Comparison of ENCODE assay signal across 8 cellular contexts in the genomic region with DNA sequence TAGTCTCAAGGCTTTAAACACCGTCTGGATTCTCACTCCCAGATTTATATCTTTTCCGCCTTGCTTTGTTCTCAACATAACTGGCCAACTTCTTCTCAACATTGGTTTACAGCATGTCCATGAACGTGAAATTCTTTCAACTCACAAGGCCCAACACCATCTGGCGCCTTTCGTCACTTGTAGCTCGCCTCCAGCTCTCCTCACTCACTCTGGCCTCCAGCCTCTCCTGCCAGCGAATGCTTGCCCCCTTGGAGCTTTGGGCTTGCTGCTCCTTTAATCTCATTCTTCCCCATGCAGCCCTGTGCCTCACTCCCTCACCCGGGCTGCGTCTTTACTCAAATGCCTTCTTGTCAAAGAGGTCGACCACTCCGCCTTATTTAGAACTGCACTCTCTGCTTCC.
"Had no signal": no experiment of that assay in that cellular context is flagged by ENCODE, and none has a peak within 500 bp of the region (broad histone marks: within the 10 kb centered on the region; RNA-seq: fewer than 3 reads in every experiment).

No MANE protein-coding gene starts in this region.

- FAIRE-seq: G401.6, GM12878, GM12891, GM12892, GM18507, GM19239 had no signal

- DNase-seq: GDM1, GF-D8 had no signal

- ATAC-seq: GM12878 had no signal

- H3K4me3 ChIP-seq: GM12878 had no signal
